1 cellular context compared by ENCODE assay signal in genomic region chr12:13093191-13093849, GRCh38.
TF ChIP-seq lines count a peak whose summit lies in the region.

No MANE protein-coding gene starts in this region.

TF ChIP-seq in IMR-90, 13 proteins besides CTCF, POLR2A, EP300 and RAD21 (continued from another document):
- no peak for TF ChIP-seq MAZ (IDR thresholded peaks at IDR 0.05; ENCODE audit: borderline replicate concordance, low read depth, low read length)
